In the genomic region with DNA sequence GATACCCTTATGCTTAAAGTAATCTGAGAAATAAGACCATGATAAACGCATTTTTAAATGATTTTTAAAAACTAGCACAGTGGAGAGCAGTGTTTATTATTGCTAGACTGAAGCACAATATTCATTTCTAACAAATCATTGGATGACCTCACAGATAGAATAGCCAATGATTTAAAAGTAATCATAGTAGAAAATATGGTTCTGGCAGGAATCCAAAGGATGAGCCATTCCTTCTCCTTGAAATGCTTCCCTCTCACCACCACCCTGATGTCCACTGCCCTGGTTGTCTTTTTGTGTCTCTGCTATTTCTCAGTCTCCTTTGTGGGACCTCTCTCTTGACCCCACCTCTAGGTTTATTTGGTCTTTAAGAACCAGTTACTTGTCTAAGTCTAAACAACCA, we compare ENCODE assay signal across 24 cellular contexts.
"Had no signal": no experiment of that assay in that cellular context is flagged by ENCODE, and none has a peak within 500 bp of the region (broad histone marks: within the 10 kb centered on the region; RNA-seq: fewer than 3 reads in every experiment).

No MANE protein-coding gene starts in this region.

- H3K4me1 ChIP-seq: right lobe of liver, uterus had no signal

- H3K9me3 Mint-ChIP-seq: activated B cell treated with CpG ODN at 0.5 μM for 24 hours; activated CD8-positive, alpha-beta T cell treated with anti-CD3 and anti-CD28 coated beads for 36 hours; activated T-cell treated with anti-CD3 and anti-CD28 coated beads, Interleukin-2, amount 50 U/mL, for 4 hours; activated T-helper 17 cell treated with anti-CD3 and anti-CD28 coated beads, Interleukin-2, amount 50 U/mL, for 72 hours; endodermal cell; stimulated activated naive CD8-positive, alpha-beta T cell treated with anti-CD3 and anti-CD28 coated beads, Interleukin-15, Interleukin-2, amounts not matched to agents 100 ng/mL and 50 ng/mL, for 24 hours had no signal

- H3K27me3 ChIP-seq: ovary, right lobe of liver, uterus had no signal

- H3K36me3 ChIP-seq: ovary, right lobe of liver, thoracic aorta, uterus had no signal

- H3K4me3 Mint-ChIP-seq: activated B cell treated with CpG ODN at 0.5 μM for 24 hours; activated CD8-positive, alpha-beta T cell treated with anti-CD3 and anti-CD28 coated beads for 36 hours; activated T-cell treated with anti-CD3 and anti-CD28 coated beads, Interleukin-2, amount 50 U/mL, for 4 hours; activated T-helper 17 cell treated with anti-CD3 and anti-CD28 coated beads, Interleukin-2, amount 50 U/mL, for 72 hours; endodermal cell; mesothelial cell of epicardium; naive B cell; stimulated activated naive CD8-positive, alpha-beta T cell treated with anti-CD3 and anti-CD28 coated beads, Interleukin-15, Interleukin-2, amounts not matched to agents 100 ng/mL and 50 ng/mL, for 24 hours had no signal

- H3K27ac ChIP-seq: ovary, right lobe of liver, uterus had no signal

- H3K36me3 Mint-ChIP-seq: mesothelial cell of epicardium, naive B cell had no signal

- H3K9me3 ChIP-seq: ovary, right lobe of liver, thoracic aorta, uterus had no signal

- H3K27ac Mint-ChIP-seq: activated B cell treated with CpG ODN at 0.5 μM for 24 hours; activated CD8-positive, alpha-beta T cell treated with anti-CD3 and anti-CD28 coated beads for 36 hours; activated T-helper 17 cell treated with anti-CD3 and anti-CD28 coated beads, Interleukin-2, amount 50 U/mL, for 72 hours; endodermal cell; mesothelial cell of epicardium; naive B cell; progenitor cell of endocrine pancreas; stimulated activated naive CD8-positive, alpha-beta T cell treated with anti-CD3 and anti-CD28 coated beads, Interleukin-15, Interleukin-2, amounts not matched to agents 100 ng/mL and 50 ng/mL, for 24 hours had no signal

- H3K4me3 ChIP-seq: ovary, right lobe of liver, thoracic aorta, uterus had no signal

- DNase-seq: activated B cell treated with CpG ODN at 0.5 μM for 24 hours; activated CD4-positive, alpha-beta T cell treated with anti-CD3 and anti-CD28 coated beads, Interleukin-2, amount 50 U/mL, for 1 hour; activated CD8-positive, alpha-beta T cell treated with anti-CD3 and anti-CD28 coated beads for 36 hours; activated gamma-delta T cell treated with Interleukin-2 at 50 U/mL for 16 hours; activated naive CD4-positive, alpha-beta T cell treated with anti-CD3 and anti-CD28 coated beads, Interleukin-2, amount 50 U/mL, for 16 hours; activated T-cell treated with anti-CD3 and anti-CD28 coated beads, Interleukin-2, amount 50 U/mL, for 4 hours; amygdala; caudate nucleus; cortex of kidney; endodermal cell; glutamatergic neuron; naive B cell; ovary; right lobe of liver; stimulated activated CD4-positive, alpha-beta T cell treated with anti-CD3 and anti-CD28 coated beads, Interleukin-4, amount 100 ng/mL, for 1 hour; T-helper 2 cell; trophoblast cell; uterus had no signal

- ATAC-seq: activated CD8-positive, alpha-beta T cell treated with anti-CD3 and anti-CD28 coated beads for 36 hours; activated T-cell treated with anti-CD3 and anti-CD28 coated beads, Interleukin-2, amount 50 U/mL, for 4 hours; activated T-helper 17 cell treated with anti-CD3 and anti-CD28 coated beads, Interleukin-2, amount 50 U/mL, for 72 hours; esophagus mucosa; right lobe of liver had no signal

- H3K4me1 Mint-ChIP-seq: activated B cell treated with CpG ODN at 0.5 μM for 24 hours; activated T-helper 17 cell treated with anti-CD3 and anti-CD28 coated beads, Interleukin-2, amount 50 U/mL, for 72 hours; endodermal cell; naive B cell had no signal

- H3K27me3 Mint-ChIP-seq: activated B cell treated with CpG ODN at 0.5 μM for 24 hours; activated CD8-positive, alpha-beta T cell treated with anti-CD3 and anti-CD28 coated beads for 36 hours; activated T-helper 17 cell treated with anti-CD3 and anti-CD28 coated beads, Interleukin-2, amount 50 U/mL, for 72 hours; naive B cell; progenitor cell of endocrine pancreas; stimulated activated naive CD8-positive, alpha-beta T cell treated with anti-CD3 and anti-CD28 coated beads, Interleukin-15, Interleukin-2, amounts not matched to agents 100 ng/mL and 50 ng/mL, for 24 hours had no signal
